Comparison of ENCODE assay signal across 17 cellular contexts in genomic region chr12:119809023-119809422, GRCh38.
DNase-seq lines count a peak whose midpoint lies in the region; ATAC-seq and TF ChIP-seq lines count a peak whose summit lies in the region.
"Had no signal": no experiment of that assay in that cellular context is flagged by ENCODE, and none has a peak within 500 bp of the region (broad histone marks: within the 10 kb centered on the region; RNA-seq: fewer than 3 reads in every experiment).

No MANE protein-coding gene starts in this region.

- intact Hi-C loops in uterus (cut with DNase I; ENCODE audit: low total_unique reads), result no loop called here

- H3K9me3 ChIP-seq in uterus, result no peaks in the 10 kb centered on the region
- H3K9me3 ChIP-seq: left ventricle myocardium inferior had no signal

- no peak for TF ChIP-seq POLR2A in uterus (IDR thresholded peaks at IDR 0.05)

- H3K36me3 ChIP-seq in uterus, result no peaks in the 10 kb centered on the region
- H3K36me3 ChIP-seq: left ventricle myocardium inferior had no signal

- no peak overlapping the region for H3K27ac ChIP-seq in uterus
- no peak overlapping the region for H3K27ac ChIP-seq in caudate nucleus (ENCODE audit: low read depth, low read length)
- H3K27ac ChIP-seq: left ventricle myocardium inferior, parathyroid adenoma, skin epidermis had no signal

- no peak for TF ChIP-seq CTCF in GM10266 (IDR thresholded peaks at IDR 0.05; ENCODE audit: control insufficient read depth, insufficient read depth, low read depth, missing control alignments)
- TF ChIP-seq CTCF in uterus (IDR thresholded peaks at IDR 0.05), result no peak

- H3K4me1 ChIP-seq in uterus, result no peaks in the 10 kb centered on the region

- DNase-seq in GM10266 (ENCODE audit: extremely low spot score) (peak; percentile 31), fibroblast of peridontal ligament (ENCODE audit: extremely low read depth) (peak; percentile 38), uterus (no peak), ecto neural progenitor cell (ENCODE audit: low spot score) (no peak), caudate nucleus (lab: John Stamatoyannopoulos, UW) (no peak)
- DNase-seq: activated CD4-positive, alpha-beta T cell treated with anti-CD3 and anti-CD28 coated beads for 1 hour; activated naive CD4-positive, alpha-beta T cell treated with anti-CD3 and anti-CD28 coated beads, Interleukin-2, amount 50 U/mL, for 16 hours; activated T-cell treated with anti-CD3 and anti-CD28 coated beads for 4 hours; erythroblast; left ventricle myocardium inferior; NCI-H2029 treated with DMSO at 0.1 percent for 48 hours; NCI-H510A treated with DMSO at 0.1 percent for 48 hours; stimulated activated CD4-positive, alpha-beta T cell treated with anti-CD3 and anti-CD28 coated beads, Interleukin-4, amount 100 ng/mL, for 24 hours had no signal

- no peak overlapping the region for H3K4me3 ChIP-seq in uterus
- H3K4me3 ChIP-seq: left ventricle myocardium inferior, skin epidermis had no signal

- peaks cover 0 to 4% of the 10 kb centered on the region in 2 donors for H3K27me3 ChIP-seq in uterus

- ATAC-seq in GM18868 (IDR thresholded peaks at IDR 0.05; ENCODE audit: unreplicated experiment) (peak; percentile 60), HG03571 (IDR thresholded peaks at IDR 0.05; ENCODE audit: unreplicated experiment) (peak; percentile 77)

Comparison
In these comparisons a context has a peak if more than half of its experiments do, and no peak if none do; other contexts are left out.
1. DNase-seq: peak in GM10266 (single experiment) and fibroblast of peridontal ligament (single experiment); none in uterus (0 of 2), ecto neural progenitor cell (single experiment) and caudate nucleus (0 of 61).